Comparison of ENCODE assay signal across 20 cellular contexts in genomic region chr6:12084681-12085080, GRCh38.
DNase-seq lines count a peak whose midpoint lies in the region; ATAC-seq and TF ChIP-seq lines count a peak whose summit lies in the region.
"Had no signal": no experiment of that assay in that cellular context is flagged by ENCODE, and none has a peak within 500 bp of the region (broad histone marks: within the 10 kb centered on the region; RNA-seq: fewer than 3 reads in every experiment).

No MANE protein-coding gene starts in this region.

- peaks cover 38% of the 10 kb centered on the region for H4K20me1 ChIP-seq in OCI-LY3 (ENCODE audit: insufficient read depth, low read length)

- H3K27me3 ChIP-seq in OCI-LY3 (ENCODE audit: low read depth, low read length) (no peaks in the 10 kb centered on the region), colonic mucosa (no peaks in the 10 kb centered on the region)
- H3K27me3 ChIP-seq: SJSA1 had no signal

- H3K79me2 ChIP-seq in OCI-LY3 (ENCODE audit: low read length): peaks cover 30% of the 10 kb centered on the region

- H3K4me1 ChIP-seq in OCI-LY3 (ENCODE audit: low read length) (peaks cover 41% of the 10 kb centered on the region), colonic mucosa (no peaks in the 10 kb centered on the region)
- H3K4me1 ChIP-seq: SJSA1 had no signal

- ATAC-seq in activated T-cell treated with anti-CD3 and anti-CD28 coated beads, Interleukin-2, amount 50 U/mL, for 72 hours (replicated peaks in 1 of 2): peak in 1 of 2 donors; percentile 58
- no peak for ATAC-seq in stimulated activated memory B cell treated with anti-CD40 and anti-IgM and Interleukin-4, amounts not matched to agents 10 μg/mL and 1 μg/mL and 100 μg/mL, for 72 hours
- ATAC-seq in HG03571 (IDR thresholded peaks at IDR 0.05; ENCODE audit: unreplicated experiment): no peak
- ATAC-seq: Right ventricle myocardium inferior had no signal

- H3K4me3 Mint-ChIP-seq in activated T-cell treated with anti-CD3 and anti-CD28 coated beads, Interleukin-2, amount 50 U/mL, for 72 hours: peak overlapping the region in 1 of 2 donors; percentile 57
- H3K4me3 Mint-ChIP-seq in activated T-cell treated with anti-CD3 and anti-CD28 coated beads, Interleukin-2, amount 50 U/mL, for 24 hours: no peak overlapping the region
- H3K4me3 Mint-ChIP-seq in glutamatergic neuron (ENCODE audit: unreplicated experiment): no peak overlapping the region
- no peak overlapping the region for H3K4me3 Mint-ChIP-seq in stimulated activated memory B cell treated with anti-CD40 and anti-IgM and Interleukin-4, amounts not matched to agents 10 μg/mL and 1 μg/mL and 100 μg/mL, for 72 hours
- H3K4me3 Mint-ChIP-seq: IgD-negative memory B cell had no signal

- no peaks in the 10 kb centered on the region for H3K9me3 ChIP-seq in OCI-LY3 (ENCODE audit: insufficient read depth, low read length)
- H3K9me3 ChIP-seq in colonic mucosa: no peaks in the 10 kb centered on the region
- H3K9me3 ChIP-seq: SJSA1 had no signal

- no peaks in the 10 kb centered on the region for H3K27me3 Mint-ChIP-seq in activated T-cell treated with anti-CD3 and anti-CD28 coated beads, Interleukin-2, amount 50 U/mL, for 72 hours (ENCODE audit: low read depth)
- H3K27me3 Mint-ChIP-seq in activated T-cell treated with anti-CD3 and anti-CD28 coated beads, Interleukin-2, amount 50 U/mL, for 24 hours: no peaks in the 10 kb centered on the region
- no peaks in the 10 kb centered on the region for H3K27me3 Mint-ChIP-seq in glutamatergic neuron (ENCODE audit: unreplicated experiment)
- no peaks in the 10 kb centered on the region for H3K27me3 Mint-ChIP-seq in stimulated activated memory B cell treated with anti-CD40 and anti-IgM and Interleukin-4, amounts not matched to agents 10 μg/mL and 1 μg/mL and 100 μg/mL, for 72 hours
- H3K27me3 Mint-ChIP-seq: IgD-negative memory B cell had no signal

- intact Hi-C loops in colonic mucosa (cut with DNase I): no loop called here

- H2AFZ ChIP-seq in OCI-LY3 (ENCODE audit: low read depth, low read length): no peak overlapping the region

- H3K27ac ChIP-seq in OCI-LY3 (ENCODE audit: low read length) (peak overlapping the region; percentile 25; the same call in 1 of the 2 replicates), colonic mucosa (no peak overlapping the region)
- H3K27ac ChIP-seq: C4-2B, SJSA1 had no signal

- DNase-seq in activated T-cell treated with anti-CD3 and anti-CD28 coated beads, Interleukin-2, amount 50 U/mL, for 72 hours: no peak
- DNase-seq in activated T-cell treated with anti-CD3 and anti-CD28 coated beads, Interleukin-2, amount 50 U/mL, for 24 hours: no peak
- DNase-seq in glutamatergic neuron (no peak), colonic mucosa (no peak)
- DNase-seq: AML-193, EL, GF-D8, NCI-H1105, NCI-H146, NCI-H2029, NCI-H2227 treated with DMSO at 0.1 percent for 48 hours, NCI-H510A, NCI-H82 had no signal

- TF ChIP-seq CTCF in OCI-LY3 (IDR thresholded peaks at IDR 0.05; ENCODE audit: low read depth, low read length): no peak
- no peak for TF ChIP-seq CTCF in glutamatergic neuron (IDR thresholded peaks at IDR 0.05; ENCODE audit: partially characterized antibody, unreplicated experiment)
- no peak for TF ChIP-seq CTCF in colonic mucosa (IDR thresholded peaks at IDR 0.05)

- H3K9me3 Mint-ChIP-seq in activated T-cell treated with anti-CD3 and anti-CD28 coated beads, Interleukin-2, amount 50 U/mL, for 72 hours: no peaks in the 10 kb centered on the region
- H3K9me3 Mint-ChIP-seq in activated T-cell treated with anti-CD3 and anti-CD28 coated beads, Interleukin-2, amount 50 U/mL, for 24 hours: no peaks in the 10 kb centered on the region
- peaks cover 2% of the 10 kb centered on the region for H3K9me3 Mint-ChIP-seq in glutamatergic neuron (ENCODE audit: unreplicated experiment)
- H3K9me3 Mint-ChIP-seq in stimulated activated memory B cell treated with anti-CD40 and anti-IgM and Interleukin-4, amounts not matched to agents 10 μg/mL and 1 μg/mL and 100 μg/mL, for 72 hours: no peaks in the 10 kb centered on the region
- H3K9me3 Mint-ChIP-seq: IgD-negative memory B cell had no signal

- peak overlapping the region; percentile 67 for H3K4me3 ChIP-seq in OCI-LY3 (ENCODE audit: low read length)
- no peak overlapping the region for H3K4me3 ChIP-seq in colonic mucosa
- H3K4me3 ChIP-seq: SJSA1 had no signal

- peaks cover 0 to 8% of the 10 kb centered on the region in 2 donors for H3K36me3 Mint-ChIP-seq in activated T-cell treated with anti-CD3 and anti-CD28 coated beads, Interleukin-2, amount 50 U/mL, for 72 hours (ENCODE audit: insufficient read depth in 2 of 2)
- peaks cover 6% of the 10 kb centered on the region for H3K36me3 Mint-ChIP-seq in activated T-cell treated with anti-CD3 and anti-CD28 coated beads, Interleukin-2, amount 50 U/mL, for 24 hours (ENCODE audit: low read depth)
- H3K36me3 Mint-ChIP-seq in glutamatergic neuron (ENCODE audit: unreplicated experiment): no peaks in the 10 kb centered on the region
- H3K36me3 Mint-ChIP-seq in stimulated activated memory B cell treated with anti-CD40 and anti-IgM and Interleukin-4, amounts not matched to agents 10 μg/mL and 1 μg/mL and 100 μg/mL, for 72 hours: peaks cover 17% of the 10 kb centered on the region

- H3K27ac Mint-ChIP-seq in activated T-cell treated with anti-CD3 and anti-CD28 coated beads, Interleukin-2, amount 50 U/mL, for 72 hours: peak overlapping the region; percentile 74
- H3K27ac Mint-ChIP-seq in activated T-cell treated with anti-CD3 and anti-CD28 coated beads, Interleukin-2, amount 50 U/mL, for 24 hours: no peak overlapping the region
- H3K27ac Mint-ChIP-seq in glutamatergic neuron (ENCODE audit: unreplicated experiment): peak overlapping the region; percentile 30
- peak overlapping the region; percentile 6 for H3K27ac Mint-ChIP-seq in stimulated activated memory B cell treated with anti-CD40 and anti-IgM and Interleukin-4, amounts not matched to agents 10 μg/mL and 1 μg/mL and 100 μg/mL, for 72 hours

- H3K4me2 ChIP-seq in OCI-LY3 (ENCODE audit: low read length): peak overlapping the region; percentile 96

- H3K9ac ChIP-seq in OCI-LY3 (ENCODE audit: low read length) (no peak overlapping the region), colonic mucosa (ENCODE audit: low read depth in 2 of 2, low read length in 2 of 2) (no peak overlapping the region)

- H3K36me3 ChIP-seq in OCI-LY3 (replicated peaks; ENCODE audit: low read depth, low read length): no peaks in the 10 kb centered on the region
- H3K36me3 ChIP-seq in colonic mucosa: no peaks in the 10 kb centered on the region
- H3K36me3 ChIP-seq: SJSA1 had no signal

- peaks cover 46% of the 10 kb centered on the region for H3K4me1 Mint-ChIP-seq in activated T-cell treated with anti-CD3 and anti-CD28 coated beads, Interleukin-2, amount 50 U/mL, for 72 hours (ENCODE audit: low read depth)
- H3K4me1 Mint-ChIP-seq in activated T-cell treated with anti-CD3 and anti-CD28 coated beads, Interleukin-2, amount 50 U/mL, for 24 hours (ENCODE audit: low read depth): peaks cover 47% of the 10 kb centered on the region
- peaks cover 12% of the 10 kb centered on the region for H3K4me1 Mint-ChIP-seq in glutamatergic neuron (ENCODE audit: low read depth, unreplicated experiment)
- H3K4me1 Mint-ChIP-seq in stimulated activated memory B cell treated with anti-CD40 and anti-IgM and Interleukin-4, amounts not matched to agents 10 μg/mL and 1 μg/mL and 100 μg/mL, for 72 hours: peaks cover 49% of the 10 kb centered on the region
